ENCODE assay signal across 8 cellular contexts in the genomic region with DNA sequence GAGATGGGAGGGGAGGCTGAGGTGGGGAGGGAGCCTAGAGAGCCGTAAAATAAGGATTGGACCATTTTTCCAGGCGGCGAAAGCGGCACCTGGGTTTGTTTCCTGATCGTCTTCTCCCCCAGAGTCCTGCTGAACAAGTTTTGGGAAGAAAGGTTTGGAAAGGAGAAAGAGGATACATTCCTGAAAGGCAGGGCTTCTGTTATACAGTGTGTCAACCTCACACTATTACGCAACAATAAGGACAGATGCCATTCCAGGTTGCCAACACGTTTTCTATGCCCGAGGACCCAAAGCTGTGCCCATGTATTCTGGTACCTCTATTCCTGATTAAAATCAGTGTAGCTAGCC. TPM values are rescaled to one million over a fixed set of nuclear protein-coding genes. Genes with fewer than 3 reads are reported as not detected.
A peak's percentile ranks its signal among the peaks of the same experiment; 100 is the strongest.
DNase-seq lines count a peak whose midpoint lies in the region; ATAC-seq and TF ChIP-seq lines count a peak whose summit lies in the region.

No MANE protein-coding gene starts in this region.

- ATAC-seq in T-helper 17 cell (no peak), HG02970 (IDR thresholded peaks at IDR 0.05; ENCODE audit: low FRiP score, unreplicated experiment) (no peak), HG03378 (IDR thresholded peaks at IDR 0.05; ENCODE audit: unreplicated experiment) (no peak)

- no peaks in the 10 kb centered on the region for H3K27me3 ChIP-seq in testis

- no peaks in the 10 kb centered on the region for H3K27me3 Mint-ChIP-seq in activated naive CD8-positive, alpha-beta T cell treated with anti-CD3 and anti-CD28 coated beads for 36 hours
- H3K27me3 Mint-ChIP-seq in T-helper 17 cell, result no peaks in the 10 kb centered on the region

- TF ChIP-seq POLR2A in testis (IDR thresholded peaks at IDR 0.05), result no peak

- H3K36me3 ChIP-seq in testis (ENCODE audit: low read depth, missing control alignments), result no peaks in the 10 kb centered on the region

- peak overlapping the region; percentile 68 for H3K27ac Mint-ChIP-seq in activated naive CD8-positive, alpha-beta T cell treated with anti-CD3 and anti-CD28 coated beads for 36 hours
- no peak overlapping the region for H3K27ac Mint-ChIP-seq in T-helper 17 cell

- H3K9me3 Mint-ChIP-seq in activated naive CD8-positive, alpha-beta T cell treated with anti-CD3 and anti-CD28 coated beads for 36 hours, result no peaks in the 10 kb centered on the region

- H3K4me1 ChIP-seq in testis, result no peaks in the 10 kb centered on the region

- no peak overlapping the region for H3K4me3 Mint-ChIP-seq in activated naive CD8-positive, alpha-beta T cell treated with anti-CD3 and anti-CD28 coated beads for 36 hours
- no peak overlapping the region for H3K4me3 Mint-ChIP-seq in T-helper 17 cell

- intact Hi-C loops in testis (cut with DNase I; ENCODE audit: low total_unique reads), result no loop called here

- peaks cover 4% of the 10 kb centered on the region for H3K36me3 Mint-ChIP-seq in activated naive CD8-positive, alpha-beta T cell treated with anti-CD3 and anti-CD28 coated beads for 36 hours
- no peaks in the 10 kb centered on the region for H3K36me3 Mint-ChIP-seq in T-helper 17 cell (ENCODE audit: low read depth)

- peaks cover 25% of the 10 kb centered on the region for H3K4me1 Mint-ChIP-seq in activated naive CD8-positive, alpha-beta T cell treated with anti-CD3 and anti-CD28 coated beads for 36 hours
- peaks cover 25% of the 10 kb centered on the region for H3K4me1 Mint-ChIP-seq in T-helper 17 cell

- TF ChIP-seq CTCF in testis (IDR thresholded peaks at IDR 0.05), result no peak

- DNase-seq in NOMO-1 treated with DMSO at 0.1 percent for 48 hours (lab: John Stamatoyannopoulos, UW; ENCODE audit: unreplicated experiment) (peak; percentile 10), NOMO-1 treated with dmso at 0.1 percent for 144 hours (lab: John Stamatoyannopoulos, UW; ENCODE audit: unreplicated experiment) (no peak), iPS-NIHi11 (ENCODE audit: low spot score) (peak; percentile 5), testis (no peak), T-helper 17 cell (no peak)
- DNase-seq in activated naive CD8-positive, alpha-beta T cell treated with anti-CD3 and anti-CD28 coated beads for 36 hours, result no peak

- H3K9me3 ChIP-seq in testis (no peaks in the 10 kb centered on the region), T-helper 17 cell (ENCODE audit: control insufficient read depth, low read length, poor library complexity, severe bottlenecking) (no peaks in the 10 kb centered on the region)

- H3K27ac ChIP-seq in testis, result peak overlapping the region; percentile 86 to 88

- WGBS in testis, 2 donors, result 3 to 7% methylated on average over 8 of the region's 8 CpGs

- H3K4me3 ChIP-seq in testis, result peak overlapping the region; percentile 68 to 96

RNA-seq across cellular contexts. Expression of a gene that starts 0.7 kb away (rescaled TPM):
- total RNA-seq in activated naive CD8-positive, alpha-beta T cell treated with anti-CD3 and anti-CD28 coated beads for 36 hours, result 10 to 100 TPM; 45.7 to 46.2 TPM
- total RNA-seq in testis (10 to 100 TPM; 30.5 to 37.2 TPM), T-helper 17 cell (1 to 10 TPM; 8.7 to 9.7 TPM)
- 44.5 TPM for polyA plus RNA-seq in testis (ENCODE audit: insufficient read depth, low read depth, low replicate concordance)

RNA-seq across cellular contexts. Expression of a gene that starts 53.3 kb away (rescaled TPM):
- under 1 TPM; 0.22 to 0.27 TPM for total RNA-seq in activated naive CD8-positive, alpha-beta T cell treated with anti-CD3 and anti-CD28 coated beads for 36 hours
- total RNA-seq in testis, result 10 to 100 TPM; 26.9 to 37.0 TPM
- polyA plus RNA-seq in testis (ENCODE audit: insufficient read depth, low read depth, low replicate concordance), result 75.6 TPM
- not detected for total RNA-seq in T-helper 17 cell

Comparison
In these comparisons a context has a peak if more than half of its experiments do, and no peak if none do; other contexts are left out.
1. DNase-seq: peak in NOMO-1 treated with DMSO at 0.1 percent for 48 hours (single experiment) and iPS-NIHi11 (single experiment); none in NOMO-1 treated with dmso at 0.1 percent for 144 hours (single experiment), activated naive CD8-positive, alpha-beta T cell treated with anti-CD3 and anti-CD28 coated beads for 36 hours (single experiment), testis (single experiment) and T-helper 17 cell (0 of 3).
2. RNA of a gene that starts 53.3 kb away (total RNA-seq): 26.9 to 37.0 TPM in testis; 0.22 to 0.27 TPM in activated naive CD8-positive, alpha-beta T cell treated with anti-CD3 and anti-CD28 coated beads for 36 hours and not detected in T-helper 17 cell; every median in the first group is over 10 times any median in the second.